Comparison of ENCODE assay signal across 8 cellular contexts in the genomic region with DNA sequence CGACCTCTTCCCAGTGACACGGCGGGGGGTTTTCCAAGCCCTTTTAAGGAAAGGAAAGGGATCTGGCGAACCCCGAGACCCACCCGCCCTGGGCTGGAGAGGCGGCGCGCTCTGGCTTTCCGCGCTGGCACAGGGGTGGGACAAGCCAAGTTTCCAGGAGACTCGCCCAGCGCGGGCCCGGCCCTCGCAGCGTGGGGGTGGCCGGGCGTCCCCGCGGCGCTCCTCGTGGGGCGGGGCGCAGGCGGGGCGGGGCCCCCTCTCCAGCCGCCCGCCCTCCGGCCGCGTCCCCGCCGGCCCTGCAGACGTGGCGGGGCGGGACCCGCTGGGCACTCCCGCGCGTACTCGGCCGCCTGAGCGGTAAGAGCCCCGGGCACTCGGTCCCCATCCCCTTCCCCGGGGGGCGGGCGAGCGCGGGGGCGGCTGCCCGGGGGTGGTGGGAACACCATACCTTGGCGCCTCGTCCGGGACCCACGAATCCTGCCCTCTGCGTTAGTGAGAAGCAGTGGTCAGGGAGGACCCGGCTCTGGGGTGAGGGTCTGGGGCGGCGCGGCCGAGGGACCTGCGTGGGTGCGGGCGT. TPM values are rescaled to one million over a fixed set of nuclear protein-coding genes. Genes with fewer than 3 reads are reported as not detected.
A peak's percentile ranks its signal among the peaks of the same experiment; 100 is the strongest.
DNase-seq lines count a peak whose midpoint lies in the region; ATAC-seq, FAIRE-seq and TF ChIP-seq lines count a peak whose summit lies in the region.

A gene (plus strand): TSS at position 329 of the 577 bp plus-strand sequence. CDS start 10,273 bp downstream, outside the sequence.

- POLR2A ChIA-PET in GM12878 (lab: Charles Lee) = interaction anchor here (0.6 to 1.5 kb wide), 7 partner anchors 11 to 182 kb away, joined by 3 to 8 read pairs (median 4); a partner anchor contains a TSS

- H3K4me3 ChIP-seq in GM12878 = peak within 1 kb of the TSS; percentile 82

- peak within 1 kb of the TSS; percentile 90 for H3K4me2 ChIP-seq in GM12878 (ENCODE audit: control insufficient read depth, insufficient read depth)

- in situ Hi-C loops in GM12878 (cut with MboI) = loop anchor here (10.0 to 25.0 kb wide), 3 partner anchors 555 to 803 kb away; no protein-coding TSS in a partner anchor

- SMC1A ChIA-PET in GM12878 (lab: Charles Lee; ENCODE audit: uncharacterized antibody, unreplicated experiment) = interaction anchor here (0.9 to 3.7 kb wide), 11 partner anchors 8 to 689 kb away, joined by 3 to 27 read pairs (median 4); a partner anchor contains a TSS

- peak; percentile 86 for ATAC-seq in HG03280 (IDR thresholded peaks at IDR 0.05; ENCODE audit: unreplicated experiment)
- peak; percentile 99 for ATAC-seq in GM12878
- ATAC-seq in GM18870 (IDR thresholded peaks at IDR 0.05; ENCODE audit: unreplicated experiment) = no peak

- no peaks in the 10 kb centered on the region for H3K36me3 ChIP-seq in GM12878 (ENCODE audit: control insufficient read depth in 2 of 2, insufficient read depth in 2 of 2, low read length in 1 of 2)

- TF ChIP-seq RAD21 in GM12878 (IDR thresholded peaks at IDR 0.05; ENCODE audit: insufficient read depth, low read depth, low read length) = no peak

- no peak for TF ChIP-seq EP300 in GM12878 (IDR thresholded peaks at IDR 0.05; ENCODE audit: borderline replicate concordance in 1 of 2, control insufficient read depth in 1 of 2, low read depth in 2 of 2, low read length in 2 of 2)

- TF ChIP-seq POLR2A in GM19193 (IDR thresholded peaks at IDR 0.05; ENCODE audit: extremely low read depth, insufficient read depth, insufficient read length) (peak; percentile 37), GM12878 (IDR thresholded peaks at IDR 0.05; ENCODE audit: low read depth, low read length) (peak; percentile 80)

- peaks cover 7% of the 10 kb centered on the region for H3K4me1 ChIP-seq in GM12878 (ENCODE audit: control insufficient read depth, insufficient read depth, low read length)

- peaks cover 2% of the 10 kb centered on the region; the same call in 1 of the 2 replicates for H3K79me2 ChIP-seq in GM12878 (ENCODE audit: control insufficient read depth, insufficient read depth, low read length)

- CTCF ChIA-PET in GM12878 (lab: Yijun Ruan, JAX) = interaction anchor here (0.7 to 3.7 kb wide), 11 partner anchors 9 to 264 kb away, joined by 3 to 34 read pairs (median 7); a partner anchor contains a TSS

- no TSS peak for BruUV-seq in GM12878 (replicated peaks; lab: Mats Ljungman, UMichigan)

- H3K27ac ChIP-seq in GM12878 (ENCODE audit: control insufficient read depth, insufficient read depth) = no peak within 1 kb of the TSS; the same call in 1 of the 2 replicates

- no peak for FAIRE-seq in GM12878 (lab: Jason Lieb, UNC)

- DNase-seq in COLO829 (ENCODE audit: low spot score) (peak; percentile 55), RKO (ENCODE audit: low spot score) (peak; percentile 78), GM12878 (ENCODE audit: low read depth, low spot score) (no peak), hepatic stellate cell (ENCODE audit: low spot score) (peak; percentile 86), posterior vena cava (ENCODE audit: low spot score) (peak; percentile 95)

- H4K20me1 ChIP-seq in GM12878 (ENCODE audit: control insufficient read depth, insufficient read depth) = no peaks in the 10 kb centered on the region

- no peaks in the 10 kb centered on the region for H3K27me3 ChIP-seq in GM12878 (replicated peaks in 1 of 2; ENCODE audit: control insufficient read depth in 2 of 2, insufficient read depth in 2 of 2, low read length in 1 of 2)

- H3K9ac ChIP-seq in GM12878 (ENCODE audit: control insufficient read depth, insufficient read depth, low read length) = peak within 1 kb of the TSS; percentile 62

- WGBS in GM12878 (ENCODE audit: insufficient coverage, insufficient replicate concordance, low lambda C conversion rate, missing lambda C conversion rate) = under 1% methylated on average over 25 of the region's 66 CpGs

- no peaks in the 10 kb centered on the region for H3K9me3 ChIP-seq in GM12878 (replicated peaks; ENCODE audit: control insufficient read depth, insufficient read depth, low read length)

- intact Hi-C loops in GM12878 (cut with micrococcal nuclease; ENCODE audit: unreplicated experiment) (no loop called here), posterior vena cava (cut with DNase I) (no loop called here)

- TF ChIP-seq CTCF in GM12878 (IDR thresholded peaks at IDR 0.05 in 2 of 3, conservative IDR thresholded peaks at IDR 0.05 in 1 of 3; ENCODE audit: control insufficient read depth in 2 of 3, extremely low read depth in 1 of 3, insufficient read depth in 1 of 3, low read depth in 3 of 3, low read length in 3 of 3) = no peak

- peak within 1 kb of the TSS; percentile 84 for H2AFZ ChIP-seq in GM12878 (ENCODE audit: control insufficient read depth, low read depth, low read length)

- RAD21 ChIA-PET in GM12878 (lab: Charles Lee; ENCODE audit: unreplicated experiment) = interaction anchor here (0.9 to 3.6 kb wide), 6 partner anchors 11 to 267 kb away, joined by 3 to 18 read pairs (median 10); a partner anchor contains a TSS

TF ChIP-seq in GM12878, 131 proteins besides CTCF, POLR2A, EP300 and RAD21 (continues in another document):
- TF ChIP-seq RAD51 (IDR thresholded peaks at IDR 0.05) (no peak), BRCA1 (IDR thresholded peaks at IDR 0.05; ENCODE audit: low read depth, low read length) (no peak), ZNF24 (IDR thresholded peaks at IDR 0.05) (no peak), MXI1 (IDR thresholded peaks at IDR 0.05; ENCODE audit: low read depth, low read length) (no peak), FOXK2 (IDR thresholded peaks at IDR 0.05) (no peak)
- TF ChIP-seq, protein P1, sequence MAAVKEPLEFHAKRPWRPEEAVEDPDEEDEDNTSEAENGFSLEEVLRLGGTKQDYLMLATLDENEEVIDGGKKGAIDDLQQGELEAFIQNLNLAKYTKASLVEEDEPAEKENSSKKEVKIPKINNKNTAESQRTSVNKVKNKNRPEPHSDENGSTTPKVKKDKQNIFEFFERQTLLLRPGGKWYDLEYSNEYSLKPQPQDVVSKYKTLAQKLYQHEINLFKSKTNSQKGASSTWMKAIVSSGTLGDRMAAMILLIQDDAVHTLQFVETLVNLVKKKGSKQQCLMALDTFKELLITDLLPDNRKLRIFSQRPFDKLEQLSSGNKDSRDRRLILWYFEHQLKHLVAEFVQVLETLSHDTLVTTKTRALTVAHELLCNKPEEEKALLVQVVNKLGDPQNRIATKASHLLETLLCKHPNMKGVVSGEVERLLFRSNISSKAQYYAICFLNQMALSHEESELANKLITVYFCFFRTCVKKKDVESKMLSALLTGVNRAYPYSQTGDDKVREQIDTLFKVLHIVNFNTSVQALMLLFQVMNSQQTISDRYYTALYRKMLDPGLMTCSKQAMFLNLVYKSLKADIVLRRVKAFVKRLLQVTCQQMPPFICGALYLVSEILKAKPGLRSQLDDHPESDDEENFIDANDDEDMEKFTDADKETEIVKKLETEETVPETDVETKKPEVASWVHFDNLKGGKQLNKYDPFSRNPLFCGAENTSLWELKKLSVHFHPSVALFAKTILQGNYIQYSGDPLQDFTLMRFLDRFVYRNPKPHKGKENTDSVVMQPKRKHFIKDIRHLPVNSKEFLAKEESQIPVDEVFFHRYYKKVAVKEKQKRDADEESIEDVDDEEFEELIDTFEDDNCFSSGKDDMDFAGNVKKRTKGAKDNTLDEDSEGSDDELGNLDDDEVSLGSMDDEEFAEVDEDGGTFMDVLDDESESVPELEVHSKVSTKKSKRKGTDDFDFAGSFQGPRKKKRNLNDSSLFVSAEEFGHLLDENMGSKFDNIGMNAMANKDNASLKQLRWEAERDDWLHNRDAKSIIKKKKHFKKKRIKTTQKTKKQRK (IDR thresholded peaks at IDR 0.05; ENCODE audit: low read depth, low read length) = no peak

RNA-seq across cellular contexts. Expression of the gene that starts here (rescaled TPM):
- total RNA-seq in GM12878 (2013; cell fraction: nucleolus; rRNA removed) = 34.8 and 41.1 TPM in 2 replicates
- total RNA-seq in GM12878 (2014; rRNA removed) = 4.0 and 4.1 TPM in 2 replicates
- 3.4 and 5.0 TPM in 2 replicates for total RNA-seq in GM12878 (2014; rRNA removed; fragmentation: Illumina TruSeq; extraction: Trizol)
- 5.0 and 5.4 TPM in 2 replicates for total RNA-seq in GM12878 (2021)
- polyA plus RNA-seq in GM12878 (2011; ENCODE audit: low read depth) = 2.2 TPM
- polyA plus RNA-seq in GM12878 (2011; rRNA removed) = 3.4 and 4.0 TPM in 2 replicates
- polyA plus RNA-seq in GM12878 (2011; cell fraction: cytosol; rRNA removed) = 3.0 and 3.8 TPM in 2 replicates
- 3.3 and 4.2 TPM in 2 replicates for polyA plus RNA-seq in GM12878 (2011; cell fraction: nucleus; rRNA removed)
- polyA plus RNA-seq in GM12878 (2012) = 4.6 and 5.2 TPM in 2 replicates
- polyA plus RNA-seq in GM12878 (2014; fragmentation: Illumina TruSeq; extraction: Trizol) = 4.6 and 6.0 TPM in 2 replicates
- 1 to 10 TPM; 1.3 to 1.9 TPM for polyA plus RNA-seq in GM12878 (2014; fragmentation: Nextera tagmentation; extraction: Ambion mirVana)
- 4.3 and 6.2 TPM in 2 replicates for polyA plus RNA-seq in GM12878 (2014; rRNA removed)
- polyA plus RNA-seq in GM12878 (2016; fragmentation: Nextera tagmentation; extraction: Ambion mirVana) = 1 to 10 TPM; 2.5 to 3.8 TPM
- 2.0 and 3.6 TPM in 2 replicates for polyA minus RNA-seq in GM12878 (2011; rRNA and poly(A)+ RNA removed)
- 0.52 and 0.67 TPM in 2 replicates for polyA minus RNA-seq in GM12878 (2011; cell fraction: cytosol; rRNA and poly(A)+ RNA removed)
- 1.9 and 2.3 TPM in 2 replicates for polyA minus RNA-seq in GM12878 (2011; cell fraction: nucleus; rRNA and poly(A)+ RNA removed)
- 100 to 1,000 TPM in 1 of 2 donors, 10 to 100 TPM in 1; 90.2 to 111 TPM for total RNA-seq in posterior vena cava
